ENCODE assay signal across 1 cellular context in genomic region chr6:28673800-28674671, GRCh38.
A peak's percentile ranks its signal among the peaks of the same experiment; 100 is the strongest.
TF ChIP-seq lines count a peak whose summit lies in the region.

No MANE protein-coding gene starts in this region.

TF ChIP-seq in HepG2, 621 proteins besides CTCF, POLR2A, EP300 and RAD21 (continued from another document and continues in another):
- TF ChIP-seq, protein P1, sequence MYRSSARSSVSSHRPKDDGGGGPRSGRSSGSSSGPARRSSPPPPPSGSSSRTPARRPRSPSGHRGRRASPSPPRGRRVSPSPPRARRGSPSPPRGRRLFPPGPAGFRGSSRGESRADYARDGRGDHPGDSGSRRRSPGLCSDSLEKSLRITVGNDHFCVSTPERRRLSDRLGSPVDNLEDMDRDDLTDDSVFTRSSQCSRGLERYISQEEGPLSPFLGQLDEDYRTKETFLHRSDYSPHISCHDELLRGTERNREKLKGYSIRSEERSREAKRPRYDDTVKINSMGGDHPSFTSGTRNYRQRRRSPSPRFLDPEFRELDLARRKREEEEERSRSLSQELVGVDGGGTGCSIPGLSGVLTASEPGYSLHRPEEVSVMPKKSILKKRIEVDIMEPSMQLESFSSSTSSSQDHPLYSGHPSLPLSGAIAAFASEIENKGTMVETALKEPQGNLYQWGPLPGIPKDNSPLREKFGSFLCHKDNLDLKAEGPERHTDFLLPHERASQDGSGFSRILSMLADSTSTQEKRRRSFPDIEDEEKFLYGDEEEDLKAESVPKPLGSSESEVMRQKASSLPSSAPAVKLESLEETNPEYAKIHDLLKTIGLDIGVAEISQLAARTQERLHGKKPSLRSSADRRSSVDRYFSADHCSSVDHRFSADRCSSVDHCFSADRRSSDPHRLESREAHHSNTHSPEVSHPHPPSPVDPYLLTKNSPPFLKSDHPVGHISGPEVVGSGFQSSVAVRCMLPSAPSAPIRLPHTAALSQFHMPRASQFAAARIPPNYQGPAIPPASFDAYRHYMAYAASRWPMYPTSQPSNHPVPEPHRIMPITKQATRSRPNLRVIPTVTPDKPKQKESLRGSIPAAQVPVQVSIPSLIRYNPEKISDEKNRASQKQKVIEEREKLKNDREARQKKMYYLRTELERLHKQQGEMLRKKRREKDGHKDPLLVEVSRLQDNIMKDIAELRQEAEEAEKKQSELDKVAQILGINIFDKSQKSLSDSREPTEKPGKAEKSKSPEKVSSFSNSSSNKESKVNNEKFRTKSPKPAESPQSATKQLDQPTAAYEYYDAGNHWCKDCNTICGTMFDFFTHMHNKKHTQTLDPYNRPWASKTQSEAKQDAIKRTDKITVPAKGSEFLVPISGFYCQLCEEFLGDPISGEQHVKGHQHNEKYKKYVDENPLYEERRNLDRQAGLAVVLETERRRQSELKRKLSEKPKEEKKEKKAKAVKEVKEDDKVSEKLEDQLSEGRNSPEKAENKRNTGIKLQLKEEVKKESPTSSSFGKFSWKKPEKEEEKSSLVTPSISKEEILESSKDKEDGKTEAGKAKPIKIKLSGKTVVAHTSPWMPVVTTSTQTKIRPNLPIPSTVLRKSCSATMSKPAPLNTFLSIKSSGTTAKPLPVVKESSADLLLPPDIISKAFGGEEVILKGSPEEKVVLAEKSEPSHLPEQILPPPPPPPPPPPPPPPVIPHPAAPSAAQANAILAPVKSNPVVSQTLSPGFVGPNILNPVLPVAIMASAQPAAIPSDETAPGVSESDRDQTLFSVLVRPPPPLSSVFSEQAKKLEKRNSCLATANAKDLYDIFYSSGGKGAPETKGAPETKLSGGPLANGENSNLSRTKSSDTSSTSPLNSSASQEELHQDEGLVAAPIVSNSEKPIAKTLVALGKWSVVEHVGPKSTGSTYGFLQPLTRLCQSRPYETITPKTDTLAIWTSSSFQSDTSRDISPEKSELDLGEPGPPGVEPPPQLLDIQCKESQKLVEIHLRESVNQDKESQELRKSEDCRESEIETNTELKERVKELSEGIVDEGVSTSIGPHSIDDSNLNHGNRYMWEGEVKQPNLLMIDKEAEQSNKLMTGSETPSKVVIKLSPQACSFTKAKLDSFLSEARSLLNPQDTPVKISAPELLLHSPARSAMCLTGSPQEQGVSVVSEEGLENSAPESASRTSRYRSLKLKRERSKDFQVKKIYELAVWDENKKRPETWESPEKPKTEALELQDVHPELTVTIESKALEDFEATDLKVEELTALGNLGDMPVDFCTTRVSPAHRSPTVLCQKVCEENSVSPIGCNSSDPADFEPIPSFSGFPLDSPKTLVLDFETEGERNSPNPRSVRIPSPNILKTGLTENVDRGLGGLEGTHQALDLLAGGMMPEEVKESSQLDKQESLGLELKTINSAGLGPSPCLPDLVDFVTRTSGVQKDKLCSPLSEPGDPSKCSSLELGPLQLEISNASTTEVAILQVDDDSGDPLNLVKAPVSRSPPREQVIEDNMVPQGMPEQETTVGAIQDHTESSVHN (CRISPR knock-in tag; IDR thresholded peaks at IDR 0.05) = no peak
- TF ChIP-seq HNRNPUL1 (IDR thresholded peaks at IDR 0.05; ENCODE audit: low read depth, low read length) = no peak
- peak; percentile 77; the same call in 1 of the 2 replicates for TF ChIP-seq TARDBP (CRISPR knock-in tag; IDR thresholded peaks at IDR 0.05)
- no peak; the same call in 1 of the 2 replicates for TF ChIP-seq SATB2 (CRISPR knock-in tag; IDR thresholded peaks at IDR 0.05)
- TF ChIP-seq, protein P2, sequence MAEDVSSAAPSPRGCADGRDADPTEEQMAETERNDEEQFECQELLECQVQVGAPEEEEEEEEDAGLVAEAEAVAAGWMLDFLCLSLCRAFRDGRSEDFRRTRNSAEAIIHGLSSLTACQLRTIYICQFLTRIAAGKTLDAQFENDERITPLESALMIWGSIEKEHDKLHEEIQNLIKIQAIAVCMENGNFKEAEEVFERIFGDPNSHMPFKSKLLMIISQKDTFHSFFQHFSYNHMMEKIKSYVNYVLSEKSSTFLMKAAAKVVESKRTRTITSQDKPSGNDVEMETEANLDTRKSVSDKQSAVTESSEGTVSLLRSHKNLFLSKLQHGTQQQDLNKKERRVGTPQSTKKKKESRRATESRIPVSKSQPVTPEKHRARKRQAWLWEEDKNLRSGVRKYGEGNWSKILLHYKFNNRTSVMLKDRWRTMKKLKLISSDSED (CRISPR knock-in tag; IDR thresholded peaks at IDR 0.05) = no peak
- no peak for TF ChIP-seq PAWR (CRISPR knock-in tag; IDR thresholded peaks at IDR 0.05; ENCODE audit: borderline replicate concordance)
- TF ChIP-seq CC2D1A (CRISPR knock-in tag; IDR thresholded peaks at IDR 0.05) = no peak
- no peak for TF ChIP-seq RAD51 (IDR thresholded peaks at IDR 0.05; ENCODE audit: borderline replicate concordance)
- no peak for TF ChIP-seq THYN1 (CRISPR knock-in tag; IDR thresholded peaks at IDR 0.05; ENCODE audit: borderline replicate concordance, low read depth)
- no peak for TF ChIP-seq ZBTB7A (CRISPR knock-in tag; IDR thresholded peaks at IDR 0.05)
- no peak for TF ChIP-seq HES4 (CRISPR knock-in tag; IDR thresholded peaks at IDR 0.05; ENCODE audit: borderline replicate concordance)
- no peak for TF ChIP-seq FUBP1 (CRISPR knock-in tag; IDR thresholded peaks at IDR 0.05; ENCODE audit: borderline replicate concordance)
- no peak; the same call in 1 of the 2 replicates for TF ChIP-seq CEBPG (CRISPR knock-in tag; IDR thresholded peaks at IDR 0.05)
- no peak for TF ChIP-seq GPBP1L1 (CRISPR knock-in tag; IDR thresholded peaks at IDR 0.05)
- TF ChIP-seq RNF219 (CRISPR knock-in tag; IDR thresholded peaks at IDR 0.05) = no peak
- TF ChIP-seq ZNF549 (CRISPR knock-in tag; IDR thresholded peaks at IDR 0.05) = no peak
- 0 out of 2 replicates have a peak, but pooled peaks have one; percentile 19 for TF ChIP-seq ZNF292 (CRISPR knock-in tag; IDR thresholded peaks at IDR 0.05; ENCODE audit: borderline replicate concordance, low read depth)
- peak; percentile 77; the same call in 1 of the 2 replicates for TF ChIP-seq ZNF891 (CRISPR knock-in tag; IDR thresholded peaks at IDR 0.05)
- TF ChIP-seq ZNF10 (CRISPR knock-in tag; IDR thresholded peaks at IDR 0.05; ENCODE audit: borderline replicate concordance, low read depth) = no peak
- TF ChIP-seq ADNP (CRISPR knock-in tag; IDR thresholded peaks at IDR 0.05) = 0 out of 2 replicates have a peak, but pooled peaks have one; percentile 15
- TF ChIP-seq ZNF142 (CRISPR knock-in tag; IDR thresholded peaks at IDR 0.05) = no peak
- TF ChIP-seq NR2F1 (CRISPR knock-in tag; IDR thresholded peaks at IDR 0.05) = no peak
- TF ChIP-seq PHF8 (CRISPR knock-in tag; IDR thresholded peaks at IDR 0.05) = no peak
- TF ChIP-seq RFXANK (CRISPR knock-in tag; IDR thresholded peaks at IDR 0.05) = 0 out of 2 replicates have a peak, but pooled peaks have one; percentile 13
- TF ChIP-seq ZNF672 (CRISPR knock-in tag; IDR thresholded peaks at IDR 0.05) = no peak
- no peak for TF ChIP-seq KLF15 (CRISPR knock-in tag; IDR thresholded peaks at IDR 0.05; ENCODE audit: borderline replicate concordance)
- TF ChIP-seq ZNF12 (CRISPR knock-in tag; IDR thresholded peaks at IDR 0.05) = peak; percentile 17; the same call in 1 of the 2 replicates
- no peak for TF ChIP-seq FOSL1 (CRISPR knock-in tag; IDR thresholded peaks at IDR 0.05; ENCODE audit: borderline replicate concordance)
- no peak for TF ChIP-seq SKI (IDR thresholded peaks at IDR 0.05; ENCODE audit: partially characterized antibody)
- peak; percentile 79; the same call in 1 of the 2 replicates for TF ChIP-seq PHF21A (CRISPR knock-in tag; IDR thresholded peaks at IDR 0.05)
- no peak for TF ChIP-seq TCF7L2 (IDR thresholded peaks at IDR 0.05; ENCODE audit: low read depth, low read length)
- TF ChIP-seq RXRA (CRISPR knock-in tag; IDR thresholded peaks at IDR 0.05) = no peak
- no peak for TF ChIP-seq HNRNPLL (IDR thresholded peaks at IDR 0.05; ENCODE audit: low read depth, low read length, poor library complexity, severe bottlenecking)
- TF ChIP-seq, protein P3, sequence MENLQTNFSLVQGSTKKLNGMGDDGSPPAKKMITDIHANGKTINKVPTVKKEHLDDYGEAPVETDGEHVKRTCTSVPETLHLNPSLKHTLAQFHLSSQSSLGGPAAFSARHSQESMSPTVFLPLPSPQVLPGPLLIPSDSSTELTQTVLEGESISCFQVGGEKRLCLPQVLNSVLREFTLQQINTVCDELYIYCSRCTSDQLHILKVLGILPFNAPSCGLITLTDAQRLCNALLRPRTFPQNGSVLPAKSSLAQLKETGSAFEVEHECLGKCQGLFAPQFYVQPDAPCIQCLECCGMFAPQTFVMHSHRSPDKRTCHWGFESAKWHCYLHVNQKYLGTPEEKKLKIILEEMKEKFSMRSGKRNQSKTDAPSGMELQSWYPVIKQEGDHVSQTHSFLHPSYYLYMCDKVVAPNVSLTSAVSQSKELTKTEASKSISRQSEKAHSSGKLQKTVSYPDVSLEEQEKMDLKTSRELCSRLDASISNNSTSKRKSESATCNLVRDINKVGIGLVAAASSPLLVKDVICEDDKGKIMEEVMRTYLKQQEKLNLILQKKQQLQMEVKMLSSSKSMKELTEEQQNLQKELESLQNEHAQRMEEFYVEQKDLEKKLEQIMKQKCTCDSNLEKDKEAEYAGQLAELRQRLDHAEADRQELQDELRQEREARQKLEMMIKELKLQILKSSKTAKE (CRISPR knock-in tag; IDR thresholded peaks at IDR 0.05; ENCODE audit: borderline replicate concordance) = no peak; the same call in 1 of the 2 replicates
- peak; percentile 67; the same call in 1 of the 2 replicates for TF ChIP-seq MIER2 (CRISPR knock-in tag; IDR thresholded peaks at IDR 0.05)
- TF ChIP-seq ZNF383 (CRISPR knock-in tag; IDR thresholded peaks at IDR 0.05; ENCODE audit: borderline replicate concordance) = no peak
- TF ChIP-seq HOXD1 (CRISPR knock-in tag; IDR thresholded peaks at IDR 0.05) = peak; percentile 34; the same call in 1 of the 2 replicates
